1 cellular context compared by ENCODE assay signal in genomic region chr14:23522643-23523198, GRCh38.
TF ChIP-seq lines count a peak whose summit lies in the region.

No MANE protein-coding gene starts in this region.

TF ChIP-seq in IMR-90, 13 proteins besides CTCF, POLR2A, EP300 and RAD21:
- TF ChIP-seq CEBPB (IDR thresholded peaks at IDR 0.05; ENCODE audit: low read depth, low read length): no peak
- no peak for TF ChIP-seq CHD1 (IDR thresholded peaks at IDR 0.05; ENCODE audit: low read depth, low read length)
- TF ChIP-seq MXI1 (IDR thresholded peaks at IDR 0.05; ENCODE audit: borderline replicate concordance, low read depth, low read length): no peak
- TF ChIP-seq ELK1 (IDR thresholded peaks at IDR 0.05; ENCODE audit: borderline replicate concordance, low read depth, low read length): no peak
- no peak for TF ChIP-seq RFX5 (IDR thresholded peaks at IDR 0.05; ENCODE audit: low read depth, low read length)
- no peak for TF ChIP-seq MAFK (IDR thresholded peaks at IDR 0.05; ENCODE audit: low read depth, low read length)
- TF ChIP-seq NFE2L2 (IDR thresholded peaks at IDR 0.05; ENCODE audit: low read depth, low read length): no peak
- TF ChIP-seq SMC3 (IDR thresholded peaks at IDR 0.05; ENCODE audit: low read depth, low read length): no peak
- no peak for TF ChIP-seq USF2 (IDR thresholded peaks at IDR 0.05; ENCODE audit: low read depth, low read length)
- no peak for TF ChIP-seq BHLHE40 (IDR thresholded peaks at IDR 0.05; ENCODE audit: low read depth, low read length)
- TF ChIP-seq RCOR1 (IDR thresholded peaks at IDR 0.05; ENCODE audit: insufficient replicate concordance, low read length): no peak
- no peak for TF ChIP-seq FOS (IDR thresholded peaks at IDR 0.05; ENCODE audit: low read depth, low read length)
